Comparison of ENCODE assay signal across 25 cellular contexts in the genomic region with DNA sequence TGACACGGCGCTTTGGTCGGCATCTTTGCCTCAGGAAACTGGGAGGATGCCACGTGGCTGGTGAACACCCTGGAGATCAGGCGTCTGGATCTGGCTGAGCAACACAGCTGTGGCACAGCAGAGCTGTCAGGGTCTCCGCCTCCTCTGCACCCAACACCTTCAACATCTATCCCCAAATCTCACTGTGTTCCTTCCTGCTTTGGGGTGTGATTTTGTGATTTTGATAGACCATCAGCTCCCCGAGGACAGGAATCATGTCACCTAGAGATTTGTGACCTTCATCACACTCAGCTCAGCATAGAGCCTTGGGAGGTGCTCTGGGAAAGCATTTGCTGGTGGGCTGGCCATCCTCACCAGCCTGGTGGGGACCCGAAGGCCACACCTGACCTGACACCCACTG.
DNase-seq lines count a peak whose midpoint lies in the region; ATAC-seq, FAIRE-seq and TF ChIP-seq lines count a peak whose summit lies in the region.
"Had no signal": no experiment of that assay in that cellular context is flagged by ENCODE, and none has a peak within 500 bp of the region (broad histone marks: within the 10 kb centered on the region; RNA-seq: fewer than 3 reads in every experiment).

No MANE protein-coding gene starts in this region.

- no peaks in the 10 kb centered on the region for H3K36me3 Mint-ChIP-seq in activated CD8-positive, alpha-beta memory T cell treated with anti-CD3 and anti-CD28 coated beads, Interleukin-2, amount 10 ng/mL, durations not matched to agents 7 days and 5 days
- H3K36me3 Mint-ChIP-seq in neural progenitor cell = peaks cover 3% of the 10 kb centered on the region
- H3K36me3 Mint-ChIP-seq: CD8-positive, alpha-beta T cell had no signal

- peak; percentile 47 for FAIRE-seq in bronchial epithelial cell (lab: Jason Lieb, UNC)
- FAIRE-seq: A549, GM12878, GM12892, GM18507, GM19239 had no signal

- no peak overlapping the region for H3K4me3 Mint-ChIP-seq in activated CD8-positive, alpha-beta memory T cell treated with anti-CD3 and anti-CD28 coated beads, Interleukin-2, amount 10 ng/mL, durations not matched to agents 7 days and 5 days
- no peak overlapping the region for H3K4me3 Mint-ChIP-seq in neural progenitor cell
- H3K4me3 Mint-ChIP-seq: B cell; CD4-positive, alpha-beta T cell; CD8-positive, alpha-beta T cell had no signal

- TF ChIP-seq CTCF in bronchial epithelial cell (IDR thresholded peaks at IDR 0.05; ENCODE audit: insufficient read depth, low read length, severe bottlenecking) (no peak), neural progenitor cell (IDR thresholded peaks at IDR 0.05) (no peak)

- no peak for ATAC-seq in activated CD8-positive, alpha-beta memory T cell treated with anti-CD3 and anti-CD28 coated beads, Interleukin-2, amount 10 ng/mL, durations not matched to agents 7 days and 5 days
- ATAC-seq: A549; CD8-positive, alpha-beta T cell; GM12878 had no signal

- DNase-seq in activated CD8-positive, alpha-beta memory T cell treated with anti-CD3 and anti-CD28 coated beads for 24 hours = peak; percentile 3
- no peak for DNase-seq in activated CD8-positive, alpha-beta memory T cell treated with anti-CD3 and anti-CD28 coated beads, Interleukin-2, amount 10 ng/mL, durations not matched to agents 7 days and 5 days
- DNase-seq in bronchial epithelial cell (ENCODE audit: low read depth) = no peak
- no peak for DNase-seq in neural progenitor cell (ENCODE audit: low spot score)
- no peak for DNase-seq in COLO829 (ENCODE audit: low spot score)
- DNase-seq: AML-193; CD4-positive, alpha-beta T cell; CD8-positive, alpha-beta T cell; COR-L47; DMS 273 treated with DMSO at 0.1 percent for 48 hours; DMS153; DMS53; DMS79; DND-41; EL; GDM1 had no signal

- H3K36me3 ChIP-seq in bronchial epithelial cell (ENCODE audit: control insufficient read depth, insufficient read depth, low read length) = no peaks in the 10 kb centered on the region
- H3K36me3 ChIP-seq in neural progenitor cell = no peaks in the 10 kb centered on the region
- H3K36me3 ChIP-seq: BLaER1 treated with 17β-estradiol and CSF1 and Interleukin-3, amounts not matched to agents 10 nM and 100 nM had no signal

- no peak overlapping the region for H3K27ac ChIP-seq in neural progenitor cell
- H3K27ac ChIP-seq: 22Rv1; A549; BLaER1 treated with 17β-estradiol and CSF1 and Interleukin-3, amounts not matched to agents 10 nM and 100 nM; C4-2B had no signal

- no peak overlapping the region for H2AFZ ChIP-seq in neural progenitor cell (replicated peaks)

- no peak overlapping the region for H3K9ac ChIP-seq in neural progenitor cell
- H3K9ac ChIP-seq: BLaER1 treated with 17β-estradiol and CSF1 and Interleukin-3, amounts not matched to agents 10 nM and 100 nM had no signal

- no peak overlapping the region for H3K4me3 ChIP-seq in bronchial epithelial cell (ENCODE audit: low read depth, low read length)
- no peak overlapping the region for H3K4me3 ChIP-seq in neural progenitor cell
- H3K4me3 ChIP-seq: A549; BLaER1 treated with 17β-estradiol and CSF1 and Interleukin-3, amounts not matched to agents 10 nM and 100 nM; GM12878 had no signal

- no peaks in the 10 kb centered on the region for H3K9me3 ChIP-seq in neural progenitor cell (ENCODE audit: low read depth)
- H3K9me3 ChIP-seq: A549; BLaER1 treated with 17β-estradiol and CSF1 and Interleukin-3, amounts not matched to agents 10 nM and 100 nM had no signal

- no peaks in the 10 kb centered on the region for H4K20me1 ChIP-seq in neural progenitor cell (ENCODE audit: low read depth)
- H4K20me1 ChIP-seq: BLaER1 treated with 17β-estradiol and CSF1 and Interleukin-3, amounts not matched to agents 10 nM and 100 nM had no signal

- CTCF ChIA-PET in activated CD8-positive, alpha-beta memory T cell treated with anti-CD3 and anti-CD28 coated beads, Interleukin-2, amount 10 ng/mL, durations not matched to agents 7 days and 5 days (lab: Charles Lee) = interaction anchor here (0.6 kb wide), 1 partner anchor 1825 kb away, joined by 4 read pairs; no protein-coding TSS in a partner anchor

- H3K4me1 ChIP-seq in neural progenitor cell = peaks cover 10% of the 10 kb centered on the region

- H3K27ac Mint-ChIP-seq in activated CD8-positive, alpha-beta memory T cell treated with anti-CD3 and anti-CD28 coated beads, Interleukin-2, amount 10 ng/mL, durations not matched to agents 7 days and 5 days = no peak overlapping the region
- peak overlapping the region; percentile 21 for H3K27ac Mint-ChIP-seq in neural progenitor cell
- H3K27ac Mint-ChIP-seq: B cell; CD4-positive, alpha-beta T cell; CD8-positive, alpha-beta T cell had no signal

- H3K27me3 ChIP-seq in bronchial epithelial cell (ENCODE audit: control insufficient read depth, insufficient read depth, low read length) (no peaks in the 10 kb centered on the region), neural progenitor cell (peaks cover 48% of the 10 kb centered on the region)
- H3K27me3 ChIP-seq: BLaER1 treated with 17β-estradiol and CSF1 and Interleukin-3, amounts not matched to agents 10 nM and 100 nM had no signal

- H3K79me2 ChIP-seq in neural progenitor cell (ENCODE audit: low read depth) = no peaks in the 10 kb centered on the region

- H3K4me1 Mint-ChIP-seq in activated CD8-positive, alpha-beta memory T cell treated with anti-CD3 and anti-CD28 coated beads, Interleukin-2, amount 10 ng/mL, durations not matched to agents 7 days and 5 days = no peaks in the 10 kb centered on the region
- H3K4me1 Mint-ChIP-seq in neural progenitor cell = peaks cover 25% of the 10 kb centered on the region
- H3K4me1 Mint-ChIP-seq: B cell had no signal

- H3K9me3 Mint-ChIP-seq in activated CD8-positive, alpha-beta memory T cell treated with anti-CD3 and anti-CD28 coated beads, Interleukin-2, amount 10 ng/mL, durations not matched to agents 7 days and 5 days (ENCODE audit: low read depth) = no peaks in the 10 kb centered on the region
- H3K9me3 Mint-ChIP-seq in neural progenitor cell = peaks cover 20% of the 10 kb centered on the region
- H3K9me3 Mint-ChIP-seq: CD8-positive, alpha-beta T cell had no signal

- H3K4me2 ChIP-seq in neural progenitor cell = no peak overlapping the region
- H3K4me2 ChIP-seq: A549; BLaER1 treated with 17β-estradiol and CSF1 and Interleukin-3, amounts not matched to agents 10 nM and 100 nM had no signal

- no peaks in the 10 kb centered on the region for H3K27me3 Mint-ChIP-seq in activated CD8-positive, alpha-beta memory T cell treated with anti-CD3 and anti-CD28 coated beads, Interleukin-2, amount 10 ng/mL, durations not matched to agents 7 days and 5 days
- peaks cover 15% of the 10 kb centered on the region for H3K27me3 Mint-ChIP-seq in neural progenitor cell (ENCODE audit: insufficient read depth, low read depth)

- no peaks in the 10 kb centered on the region for H3F3A ChIP-seq in neural progenitor cell (ENCODE audit: low read depth)
